ENCODE assay signal across 8 cellular contexts in the genomic region with DNA sequence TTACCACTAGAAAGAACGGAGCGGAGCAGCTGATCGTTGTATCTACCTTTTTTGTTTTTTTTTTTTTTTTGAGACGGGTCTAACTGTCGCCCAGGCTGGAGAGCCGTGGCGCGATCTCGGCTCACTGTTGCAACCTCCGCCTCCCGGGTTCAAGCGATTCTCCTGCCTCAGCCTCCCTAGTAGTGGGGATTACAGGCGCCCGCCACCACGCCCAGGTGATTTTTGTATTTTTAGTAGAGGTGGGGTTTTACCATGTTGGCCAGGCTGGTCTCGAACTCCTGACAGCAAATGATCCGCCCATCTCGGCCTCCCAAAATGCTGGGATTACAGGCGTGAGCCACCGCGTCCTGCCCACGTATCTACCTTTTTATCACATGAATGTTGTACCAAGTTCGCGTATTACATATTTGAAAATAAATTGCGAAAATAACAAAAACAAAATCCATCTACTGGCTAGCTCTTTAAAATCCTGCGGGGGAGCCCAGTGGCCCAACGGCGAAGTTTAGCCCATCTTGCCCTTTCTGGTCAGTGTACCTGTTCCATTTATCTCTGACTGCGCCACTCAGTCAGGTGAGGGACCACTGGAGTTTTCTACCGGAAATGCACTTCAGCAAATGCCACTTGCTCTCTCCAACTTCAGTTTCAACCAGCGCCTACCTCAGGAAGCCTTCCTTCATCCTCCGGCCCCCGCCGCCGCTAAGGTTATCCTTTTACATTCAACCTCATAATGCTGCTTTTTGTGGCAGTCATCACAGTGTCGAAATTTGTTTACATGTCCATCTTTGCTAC. TPM values are rescaled to one million over a fixed set of nuclear protein-coding genes. Genes with fewer than 3 reads are reported as not detected.
DNase-seq lines count a peak whose midpoint lies in the region; ATAC-seq and TF ChIP-seq lines count a peak whose summit lies in the region.

No MANE protein-coding gene starts in this region.

- H3K4me3 Mint-ChIP-seq in CD8-positive, alpha-beta memory T cell: peak overlapping the region; percentile 80 to 97 (median 92)
- peak overlapping the region; percentile 85 for H3K4me3 Mint-ChIP-seq in activated CD8-positive, alpha-beta memory T cell treated with anti-CD3 and anti-CD28 coated beads, Interleukin-2, amount 10 ng/mL, durations not matched to agents 7 days and 5 days
- H3K4me3 Mint-ChIP-seq in neural progenitor cell: peak overlapping the region; percentile 93

- peaks cover 10% of the 10 kb centered on the region for H4K20me1 ChIP-seq in neural progenitor cell (ENCODE audit: low read depth)

- H3K27ac Mint-ChIP-seq in CD8-positive, alpha-beta memory T cell: peak overlapping the region; percentile 89 to 98 (median 94)
- H3K27ac Mint-ChIP-seq in activated CD8-positive, alpha-beta memory T cell treated with anti-CD3 and anti-CD28 coated beads, Interleukin-2, amount 10 ng/mL, durations not matched to agents 7 days and 5 days: peak overlapping the region; percentile 94
- H3K27ac Mint-ChIP-seq in neural progenitor cell: peak overlapping the region; percentile 91

- H2AFZ ChIP-seq in neural progenitor cell (replicated peaks): peak overlapping the region; percentile 80

- TF ChIP-seq CTCF in esophagus muscularis mucosa (IDR thresholded peaks at IDR 0.05): no peak
- TF ChIP-seq CTCF in neural progenitor cell (IDR thresholded peaks at IDR 0.05): no peak

- H3K27ac ChIP-seq in CD8-positive, alpha-beta memory T cell (ENCODE audit: low read depth, low read length): peak overlapping the region; percentile 87
- peak overlapping the region; percentile 93 to 99 (median 98) for H3K27ac ChIP-seq in esophagus muscularis mucosa (replicated peaks in 1 of 4)
- peak overlapping the region; percentile 97 for H3K27ac ChIP-seq in neural progenitor cell

- 63% methylated on average over 36 of the region's 36 CpGs for WGBS in esophagus muscularis mucosa

- no peak for TF ChIP-seq EP300 in esophagus muscularis mucosa (IDR thresholded peaks at IDR 0.05)

- peaks cover under 1% of the 10 kb centered on the region for H3K36me3 ChIP-seq in CD8-positive, alpha-beta memory T cell (ENCODE audit: insufficient read depth, low read length)
- H3K36me3 ChIP-seq in esophagus muscularis mucosa (peaks cover 4 to 31% (median 14%) of the 10 kb centered on the region in 4 donors), neural progenitor cell (no peaks in the 10 kb centered on the region)

- no peak for ATAC-seq in activated CD8-positive, alpha-beta memory T cell treated with anti-CD3 and anti-CD28 coated beads, Interleukin-2, amount 10 ng/mL, durations not matched to agents 7 days and 5 days
- no peak for ATAC-seq in HG02885 (IDR thresholded peaks at IDR 0.05; ENCODE audit: poor library complexity, unreplicated experiment)

- H3K9me3 Mint-ChIP-seq in CD8-positive, alpha-beta memory T cell: no peaks in the 10 kb centered on the region
- no peaks in the 10 kb centered on the region for H3K9me3 Mint-ChIP-seq in activated CD8-positive, alpha-beta memory T cell treated with anti-CD3 and anti-CD28 coated beads, Interleukin-2, amount 10 ng/mL, durations not matched to agents 7 days and 5 days (ENCODE audit: low read depth)
- H3K9me3 Mint-ChIP-seq in neural progenitor cell: no peaks in the 10 kb centered on the region

- peak in 3 of 5 donors; percentile 6 to 50 (median 33) for DNase-seq in CD8-positive, alpha-beta memory T cell
- DNase-seq in HK-2 (ENCODE audit: unreplicated experiment): peak; percentile 44
- peak; percentile 61 for DNase-seq in activated CD8-positive, alpha-beta memory T cell treated with anti-CD3 and anti-CD28 coated beads, Interleukin-2, amount 10 ng/mL, durations not matched to agents 7 days and 5 days
- no peak for DNase-seq in esophagus muscularis mucosa (ENCODE audit: extremely low spot score)
- peak; percentile 52 for DNase-seq in neural progenitor cell (ENCODE audit: low spot score)
- DNase-seq in effector CD8-positive, alpha-beta T cell (lab: John Stamatoyannopoulos, UW): no peak
- no peak for DNase-seq in NOMO-1 treated with DMSO at 0.1 percent for 48 hours (lab: John Stamatoyannopoulos, UW; ENCODE audit: unreplicated experiment)

- H3K4me2 ChIP-seq in neural progenitor cell: peak overlapping the region; percentile 95

- peaks cover 33 to 58% (median 48%) of the 10 kb centered on the region in 3 donors for H3K4me1 Mint-ChIP-seq in CD8-positive, alpha-beta memory T cell
- peaks cover 37% of the 10 kb centered on the region for H3K4me1 Mint-ChIP-seq in activated CD8-positive, alpha-beta memory T cell treated with anti-CD3 and anti-CD28 coated beads, Interleukin-2, amount 10 ng/mL, durations not matched to agents 7 days and 5 days
- H3K4me1 Mint-ChIP-seq in neural progenitor cell: peaks cover 22% of the 10 kb centered on the region

- no peaks in the 10 kb centered on the region for H3K27me3 ChIP-seq in CD8-positive, alpha-beta memory T cell (ENCODE audit: insufficient read depth, low read length, poor library complexity, severe bottlenecking)
- H3K27me3 ChIP-seq in esophagus muscularis mucosa (no peaks in the 10 kb centered on the region), neural progenitor cell (no peaks in the 10 kb centered on the region)

- intact Hi-C loops in esophagus muscularis mucosa (cut with DNase I): loop anchor here (5.0 kb wide), 1 partner anchor 108 kb away; the partner anchor contains the start of gene CTDSPL2

- no peaks in the 10 kb centered on the region for H3K27me3 Mint-ChIP-seq in CD8-positive, alpha-beta memory T cell
- H3K27me3 Mint-ChIP-seq in activated CD8-positive, alpha-beta memory T cell treated with anti-CD3 and anti-CD28 coated beads, Interleukin-2, amount 10 ng/mL, durations not matched to agents 7 days and 5 days: no peaks in the 10 kb centered on the region
- peaks cover 3% of the 10 kb centered on the region for H3K27me3 Mint-ChIP-seq in neural progenitor cell (ENCODE audit: insufficient read depth, low read depth)

- H3K4me3 ChIP-seq in CD8-positive, alpha-beta memory T cell (ENCODE audit: low read length): peak overlapping the region; percentile 98
- H3K4me3 ChIP-seq in esophagus muscularis mucosa (peak overlapping the region; percentile 79 to 99 (median 88)), neural progenitor cell (peak overlapping the region; percentile 78)

- TF ChIP-seq POLR2A in esophagus muscularis mucosa (IDR thresholded peaks at IDR 0.05; ENCODE audit: low read depth): no peak

- no peaks in the 10 kb centered on the region for H3K9me3 ChIP-seq in CD8-positive, alpha-beta memory T cell (ENCODE audit: low read length)
- H3K9me3 ChIP-seq in esophagus muscularis mucosa (no peaks in the 10 kb centered on the region), neural progenitor cell (ENCODE audit: low read depth) (no peaks in the 10 kb centered on the region)

- POLR2A ChIA-PET in CD8-positive, alpha-beta memory T cell (lab: Charles Lee): interaction anchor here (0.6 kb wide), 2 partner anchors 31 to 79 kb away, joined by 3 read pairs; no protein-coding TSS in a partner anchor

- H3K4me1 ChIP-seq in CD8-positive, alpha-beta memory T cell (ENCODE audit: insufficient read depth, low read length): peaks cover 31% of the 10 kb centered on the region
- H3K4me1 ChIP-seq in esophagus muscularis mucosa (peaks cover 27 to 41% (median 38%) of the 10 kb centered on the region in 4 donors), neural progenitor cell (peaks cover 6% of the 10 kb centered on the region)

- H3K9ac ChIP-seq in neural progenitor cell: peak overlapping the region; percentile 61

- CTCF ChIA-PET in CD8-positive, alpha-beta memory T cell (lab: Charles Lee): interaction anchor here (2.2 kb wide), 1 partner anchor 10 kb away, joined by 16 read pairs; no protein-coding TSS in a partner anchor
- CTCF ChIA-PET in activated CD8-positive, alpha-beta memory T cell treated with anti-CD3 and anti-CD28 coated beads, Interleukin-2, amount 10 ng/mL, durations not matched to agents 7 days and 5 days (lab: Charles Lee): interaction anchor here (0.8 kb wide), 1 partner anchor 11 kb away, joined by 3 read pairs; no protein-coding TSS in a partner anchor

- H3K36me3 Mint-ChIP-seq in CD8-positive, alpha-beta memory T cell: peaks cover 0 to 48% (median 0%) of the 10 kb centered on the region in 3 donors
- H3K36me3 Mint-ChIP-seq in activated CD8-positive, alpha-beta memory T cell treated with anti-CD3 and anti-CD28 coated beads, Interleukin-2, amount 10 ng/mL, durations not matched to agents 7 days and 5 days: peaks cover 24% of the 10 kb centered on the region
- H3K36me3 Mint-ChIP-seq in neural progenitor cell: peaks cover 10% of the 10 kb centered on the region

- peaks cover 29% of the 10 kb centered on the region for H3F3A ChIP-seq in neural progenitor cell (ENCODE audit: low read depth)

- H3K79me2 ChIP-seq in neural progenitor cell (ENCODE audit: low read depth): peaks cover 45% of the 10 kb centered on the region

RNA-seq across cellular contexts. Expression of gene EIF3J, which starts 1.2 kb away (rescaled TPM):
- total RNA-seq in CD8-positive, alpha-beta memory T cell: 100 to 1,000 TPM; 167 to 186 TPM
- 24.9 TPM for polyA plus RNA-seq in CD8-positive, alpha-beta memory T cell
- 100 to 1,000 TPM in 1 of 2 experiments, 10 to 100 TPM in 1; 75.8 to 124 TPM for total RNA-seq in activated CD8-positive, alpha-beta memory T cell treated with anti-CD3 and anti-CD28 coated beads, Interleukin-2, amount 10 ng/mL, durations not matched to agents 7 days and 5 days
- total RNA-seq in esophagus muscularis mucosa (10 to 100 TPM; 46.2 to 60.6 (median 53.7) TPM), neural progenitor cell (ENCODE audit: low replicate concordance) (43.8 and 76.2 TPM in 2 replicates)

Comparison
In these comparisons a context has a peak if more than half of its experiments do, and no peak if none do; other contexts are left out.
1. DNase-seq: peak in CD8-positive, alpha-beta memory T cell (3 of 5), HK-2 (single experiment), activated CD8-positive, alpha-beta memory T cell treated with anti-CD3 and anti-CD28 coated beads, Interleukin-2, amount 10 ng/mL, durations not matched to agents 7 days and 5 days (single experiment) and neural progenitor cell (single experiment); none in esophagus muscularis mucosa (single experiment), effector CD8-positive, alpha-beta T cell (single experiment) and NOMO-1 treated with DMSO at 0.1 percent for 48 hours (single experiment).
2. Peak in every context shown above with its lines, with median percentiles within 50 percentile points of each other: H3K27ac ChIP-seq, H3K4me3 ChIP-seq, H3K27ac Mint-ChIP-seq and H3K4me3 Mint-ChIP-seq.